In the genomic region with DNA sequence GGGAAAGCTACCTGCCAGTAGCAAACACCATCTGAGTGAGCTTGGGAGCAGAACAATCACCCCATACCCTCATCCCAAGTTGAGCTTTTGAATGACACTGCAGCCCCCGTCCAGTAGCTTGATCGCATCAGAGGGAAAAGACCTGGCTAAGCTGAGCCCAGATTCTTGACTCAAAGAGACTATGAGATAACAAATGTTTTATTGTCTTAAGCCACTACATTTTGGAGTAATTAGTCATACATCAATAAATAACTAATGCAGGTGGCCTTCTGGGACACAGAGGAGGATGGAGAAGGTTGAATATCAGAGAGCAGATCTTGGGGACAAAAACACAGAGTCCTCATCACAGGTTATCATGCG, we compare ENCODE assay signal across 17 cellular contexts. TPM values are rescaled to one million over a fixed set of nuclear protein-coding genes. Genes with fewer than 3 reads are reported as not detected.
DNase-seq lines count a peak whose midpoint lies in the region; ATAC-seq, FAIRE-seq and TF ChIP-seq lines count a peak whose summit lies in the region.
"Had no signal": no experiment of that assay in that cellular context is flagged by ENCODE, and none has a peak within 500 bp of the region (broad histone marks: within the 10 kb centered on the region; RNA-seq: fewer than 3 reads in every experiment).

No MANE protein-coding gene starts in this region.

- peaks cover 27% of the 10 kb centered on the region for H3K4me1 Mint-ChIP-seq in stimulated activated naive CD8-positive, alpha-beta T cell treated with anti-CD3 and anti-CD28 coated beads, Interleukin-15, amount 100 ng/mL, for 72 hours

- H3K4me2 ChIP-seq in keratinocyte (ENCODE audit: control insufficient read depth, extremely low read depth, insufficient read depth, low read depth, low read length), result peak overlapping the region; percentile 70
- H3K4me2 ChIP-seq: BLaER1 had no signal

- TF ChIP-seq CTCF in keratinocyte (optimal IDR thresholded peaks at IDR 0.05 in 1 of 3, IDR thresholded peaks at IDR 0.05 in 1 of 3, conservative IDR thresholded peaks at IDR 0.05 in 1 of 3; ENCODE audit: extremely low read depth in 1 of 3, insufficient read depth in 2 of 3, low read length in 3 of 3) (no peak), suprapubic skin (IDR thresholded peaks at IDR 0.05) (no peak)

- no peaks in the 10 kb centered on the region for H3K36me3 ChIP-seq in SJSA1
- H3K36me3 ChIP-seq in keratinocyte (ENCODE audit: control insufficient read depth in 2 of 2, extremely low read depth in 1 of 2, insufficient read depth in 2 of 2, low read length in 2 of 2), result no peaks in the 10 kb centered on the region
- H3K36me3 ChIP-seq in suprapubic skin, result no peaks in the 10 kb centered on the region
- H3K36me3 ChIP-seq: BLaER1, tibial nerve had no signal

- H3K4me3 Mint-ChIP-seq in stimulated activated naive CD8-positive, alpha-beta T cell treated with anti-CD3 and anti-CD28 coated beads, Interleukin-15, amount 100 ng/mL, for 72 hours, result peak overlapping the region; percentile 1 to 57
- H3K4me3 Mint-ChIP-seq: T-helper 1 cell treated with Interleukin-12 subunit alpha and Interleukin-12 subunit beta and Interleukin-4 antibody, amounts not matched to agents 30 μg/mL and 1 μg/mL, for 36 hours had no signal

- H3K79me2 ChIP-seq in keratinocyte (ENCODE audit: control insufficient read depth, insufficient read depth, low read length), result no peaks in the 10 kb centered on the region

- H3K27ac ChIP-seq in SJSA1, result peak overlapping the region; percentile 98
- peak overlapping the region; percentile 77 for H3K27ac ChIP-seq in keratinocyte (ENCODE audit: control insufficient read depth, insufficient read depth, low read length)
- no peak overlapping the region for H3K27ac ChIP-seq in suprapubic skin
- H3K27ac ChIP-seq: BLaER1, tibial nerve had no signal

- dilution Hi-C loops in keratinocyte (cut with MboI; ENCODE audit: extremely low pct_ligation_motif_present, low sequenced_read_pairs), result no loop called here

- H3K27me3 ChIP-seq in SJSA1 (replicated peaks), result no peaks in the 10 kb centered on the region
- H3K27me3 ChIP-seq in keratinocyte (ENCODE audit: control insufficient read depth, extremely low read depth, insufficient read depth, low read length), result no peaks in the 10 kb centered on the region
- peaks cover 6% of the 10 kb centered on the region for H3K27me3 ChIP-seq in suprapubic skin
- H3K27me3 ChIP-seq: BLaER1, tibial nerve had no signal

- H3K4me1 ChIP-seq in SJSA1 (replicated peaks) (peaks cover 35% of the 10 kb centered on the region), keratinocyte (ENCODE audit: control insufficient read depth, extremely low read depth, insufficient read depth, low read length) (peaks cover 22% of the 10 kb centered on the region), suprapubic skin (peaks cover 3% of the 10 kb centered on the region)
- H3K4me1 ChIP-seq: tibial nerve had no signal

- H3K9ac ChIP-seq in keratinocyte (ENCODE audit: control insufficient read depth, extremely low read depth, insufficient read depth, low read length), result no peak overlapping the region
- H3K9ac ChIP-seq: BLaER1 had no signal

- DNase-seq in stimulated activated naive CD8-positive, alpha-beta T cell treated with anti-CD3 and anti-CD28 coated beads, Interleukin-15, amount 100 ng/mL, for 72 hours, result peak in 1 of 2 donors; percentile 8
- DNase-seq in stimulated activated naive CD8-positive, alpha-beta T cell treated with anti-CD3 and anti-CD28 coated beads, Interleukin-15, Interleukin-2, amounts not matched to agents 100 U/mL and 50 U/mL, for 24 hours, result no peak
- DNase-seq in SJSA1 (ENCODE audit: low read depth in 1 of 2, low spot score in 2 of 2) (no peak), keratinocyte (ENCODE audit: low read depth, low spot score) (no peak), foreskin melanocyte (no peak), suprapubic skin (ENCODE audit: low spot score in 2 of 2) (no peak), AG08396 (ENCODE audit: low spot score) (no peak)
- DNase-seq: activated CD4-positive, alpha-beta T cell treated with anti-CD3 and anti-CD28 coated beads for 4 hours; effector CD4-positive, alpha-beta T cell; NCI-H1105 had no signal

- peaks cover 11 to 19% of the 10 kb centered on the region in 2 donors for H3K9me3 Mint-ChIP-seq in stimulated activated naive CD8-positive, alpha-beta T cell treated with anti-CD3 and anti-CD28 coated beads, Interleukin-15, amount 100 ng/mL, for 72 hours

- H3K4me3 ChIP-seq in SJSA1 (no peak overlapping the region), keratinocyte (ENCODE audit: control insufficient read depth in 2 of 3, extremely low read depth in 1 of 3, insufficient read depth in 2 of 3, low read depth in 1 of 3, low read length in 3 of 3) (peak overlapping the region in 1 of 3 experiments; percentile 43), suprapubic skin (no peak overlapping the region)
- H3K4me3 ChIP-seq: BLaER1, GM12878, tibial nerve had no signal

- peak overlapping the region; percentile 97 to 99 for H3K27ac Mint-ChIP-seq in stimulated activated naive CD8-positive, alpha-beta T cell treated with anti-CD3 and anti-CD28 coated beads, Interleukin-15, amount 100 ng/mL, for 72 hours
- H3K27ac Mint-ChIP-seq: activated T-helper 2 cell treated with anti-CD3 and anti-CD28 coated beads, Interferon-gamma antibody, Interleukin-2, Interleukin-4, amounts not matched to agents 10 μg/mL and 5 μg/mL and 100 μg/mL, durations not matched to agents 14 hours and 24 hours and 36 hours; T-helper 1 cell treated with Interleukin-12 subunit alpha and Interleukin-12 subunit beta and Interleukin-4 antibody, amounts not matched to agents 30 μg/mL and 1 μg/mL, for 36 hours had no signal

- TF ChIP-seq EP300 in suprapubic skin (IDR thresholded peaks at IDR 0.05), result no peak

- no peak for FAIRE-seq in keratinocyte (lab: Jason Lieb, UNC)
- FAIRE-seq: GM12878 had no signal

- H3K27me3 Mint-ChIP-seq in stimulated activated naive CD8-positive, alpha-beta T cell treated with anti-CD3 and anti-CD28 coated beads, Interleukin-15, amount 100 ng/mL, for 72 hours, result peaks cover 8% of the 10 kb centered on the region

- no peak for TF ChIP-seq POLR2A in suprapubic skin (IDR thresholded peaks at IDR 0.05)

- no peaks in the 10 kb centered on the region for H3K9me1 ChIP-seq in keratinocyte (ENCODE audit: control insufficient read depth, extremely low read depth, insufficient read depth, low read length)

- peak overlapping the region; percentile 94 for H2AFZ ChIP-seq in keratinocyte (ENCODE audit: control insufficient read depth, low read length)

- H3K9me3 ChIP-seq in SJSA1 (replicated peaks) (peaks cover 16% of the 10 kb centered on the region), keratinocyte (ENCODE audit: control insufficient read depth, low read depth, low read length) (no peaks in the 10 kb centered on the region), suprapubic skin (no peaks in the 10 kb centered on the region)
- H3K9me3 ChIP-seq: tibial nerve had no signal

- no peaks in the 10 kb centered on the region for H4K20me1 ChIP-seq in keratinocyte (ENCODE audit: control insufficient read depth, extremely low read depth, insufficient read depth, low read length)
- H4K20me1 ChIP-seq: BLaER1 had no signal

- 90% methylated on average over 3 of the region's 3 CpGs for WGBS in suprapubic skin

- ATAC-seq in stimulated activated naive CD8-positive, alpha-beta T cell treated with anti-CD3 and anti-CD28 coated beads, Interleukin-15, amount 100 ng/mL, for 72 hours, result no peak
- ATAC-seq in stimulated activated naive CD8-positive, alpha-beta T cell treated with anti-CD3 and anti-CD28 coated beads, Interleukin-15, Interleukin-2, amounts not matched to agents 100 U/mL and 50 U/mL, for 24 hours, result no peak
- ATAC-seq in GM18502 (IDR thresholded peaks at IDR 0.05; ENCODE audit: poor library complexity, unreplicated experiment), result no peak
- ATAC-seq: GM12878 had no signal

RNA-seq across cellular contexts. Expression of gene IGSF23, which starts 24.6 kb away (rescaled TPM):
- total RNA-seq in SJSA1 (2014; rRNA removed; shearing (Covaris generic)), result 0.37 TPM in 1 of 2 replicates, not detected in the other
- 0.06 to 0.07 TPM in 2 of 3 replicates, not detected in the other for polyA plus RNA-seq in keratinocyte
- 0.89 TPM for polyA plus RNA-seq in keratinocyte (2011; ENCODE audit: low read depth)
- polyA plus RNA-seq in keratinocyte (2011; cell fraction: cytosol; rRNA removed), result not detected in 2 replicates
- not detected in 2 replicates for polyA plus RNA-seq in keratinocyte (2011; cell fraction: nucleus; rRNA removed)
- 1.3 TPM in 1 of 2 replicates, not detected in the other for polyA plus RNA-seq in keratinocyte (2012; ENCODE audit: low replicate concordance)
- not detected in 3 replicates for polyA minus RNA-seq in keratinocyte
- polyA minus RNA-seq in keratinocyte (2011; cell fraction: cytosol; rRNA and poly(A)+ RNA removed), result not detected
- not detected in 2 replicates for polyA minus RNA-seq in keratinocyte (2011; cell fraction: nucleus; rRNA and poly(A)+ RNA removed)
- not detected for total RNA-seq in suprapubic skin
- total RNA-seq: activated T-helper 2 cell treated with anti-CD3 and anti-CD28 coated beads, Interferon-gamma antibody, Interleukin-2, Interleukin-4, amounts not matched to agents 10 μg/mL and 5 μg/mL and 100 μg/mL, durations not matched to agents 14 hours and 24 hours and 36 hours; Daoy; GM12878; tibial nerve had no signal
- polyA plus RNA-seq: GM12878 had no signal

RNA-seq across cellular contexts. Expression of gene PVR, which starts 55.0 kb away (rescaled TPM):
- 101 and 182 TPM in 2 replicates for total RNA-seq in SJSA1 (2014; rRNA removed; shearing (Covaris generic))
- polyA plus RNA-seq in keratinocyte, result 48.1 to 80.4 TPM (median 65.6 TPM) in 3 replicates
- polyA plus RNA-seq in keratinocyte (2011; ENCODE audit: low read depth), result 18.3 TPM
- 41.1 and 42.5 TPM in 2 replicates for polyA plus RNA-seq in keratinocyte (2011; cell fraction: cytosol; rRNA removed)
- polyA plus RNA-seq in keratinocyte (2011; cell fraction: nucleus; rRNA removed), result 162 and 176 TPM in 2 replicates
- polyA plus RNA-seq in keratinocyte (2012; ENCODE audit: low replicate concordance), result 37.2 and 57.2 TPM in 2 replicates
- 76.2 to 101 TPM (median 83.2 TPM) in 3 replicates for polyA minus RNA-seq in keratinocyte
- polyA minus RNA-seq in keratinocyte (2011; cell fraction: cytosol; rRNA and poly(A)+ RNA removed), result 57.6 TPM
- polyA minus RNA-seq in keratinocyte (2011; cell fraction: nucleus; rRNA and poly(A)+ RNA removed), result 147 and 148 TPM in 2 replicates
- 10 to 100 TPM; 14.0 to 24.6 (median 15.5) TPM for total RNA-seq in suprapubic skin

RNA-seq across cellular contexts. Expression of gene CEACAM20, which starts 59.3 kb away (rescaled TPM):
- 0.08 TPM in 1 of 2 replicates, not detected in the other for total RNA-seq in SJSA1 (2014; rRNA removed; shearing (Covaris generic))
- not detected in 3 replicates for polyA plus RNA-seq in keratinocyte
- polyA plus RNA-seq in keratinocyte (2011; ENCODE audit: low read depth), result not detected
- polyA plus RNA-seq in keratinocyte (2011; cell fraction: cytosol; rRNA removed), result not detected in 2 replicates
- polyA plus RNA-seq in keratinocyte (2011; cell fraction: nucleus; rRNA removed), result not detected in 2 replicates
- not detected in 2 replicates for polyA plus RNA-seq in keratinocyte (2012; ENCODE audit: low replicate concordance)
- not detected in 3 replicates for polyA minus RNA-seq in keratinocyte
- polyA minus RNA-seq in keratinocyte (2011; cell fraction: cytosol; rRNA and poly(A)+ RNA removed), result not detected
- polyA minus RNA-seq in keratinocyte (2011; cell fraction: nucleus; rRNA and poly(A)+ RNA removed), result not detected in 2 replicates
- under 1 TPM in 1 of 4 donors, not detected in 3; 0.40 TPM for total RNA-seq in suprapubic skin
- total RNA-seq: activated T-helper 2 cell treated with anti-CD3 and anti-CD28 coated beads, Interferon-gamma antibody, Interleukin-2, Interleukin-4, amounts not matched to agents 10 μg/mL and 5 μg/mL and 100 μg/mL, durations not matched to agents 14 hours and 24 hours and 36 hours; Daoy; GM12878; tibial nerve had no signal
- polyA plus RNA-seq: GM12878 had no signal
